20 cellular contexts compared by ENCODE assay signal in genomic region chr3:67093315-67093714, GRCh38.
"Had no signal": no experiment of that assay in that cellular context is flagged by ENCODE, and none has a peak within 500 bp of the region (broad histone marks: within the 10 kb centered on the region; RNA-seq: fewer than 3 reads in every experiment).

No MANE protein-coding gene starts in this region.

- H3K27ac Mint-ChIP-seq: dendritic cell treated with granulocyte-macrophage colony-stimulating factor and Interleukin-4, amounts not matched to agents 40 ng/mL and 50 ng/mL, for 4 days; effector memory CD8-positive, alpha-beta T cell; naive thymus-derived CD4-positive, alpha-beta T cell; nephron progenitor cell; stimulated activated memory B cell treated with anti-CD40 and anti-IgM and Interleukin-4, amounts not matched to agents 10 μg/mL and 1 μg/mL and 100 μg/mL, for 72 hours; stimulated activated naive CD8-positive, alpha-beta T cell treated with anti-CD3 and anti-CD28 coated beads, Interleukin-15, Interleukin-2, amounts not matched to agents 100 ng/mL and 50 ng/mL, for 24 hours had no signal

- H3K9me3 Mint-ChIP-seq: dendritic cell treated with granulocyte-macrophage colony-stimulating factor and Interleukin-4, amounts not matched to agents 40 ng/mL and 50 ng/mL, for 4 days; stimulated activated memory B cell treated with anti-CD40 and anti-IgM and Interleukin-4, amounts not matched to agents 10 μg/mL and 1 μg/mL and 100 μg/mL, for 72 hours had no signal

- H3K4me3 ChIP-seq: esophagus muscularis mucosa, heart left ventricle, spleen, tibial artery, upper lobe of left lung, uterus had no signal

- H3K36me3 Mint-ChIP-seq: stimulated activated memory B cell treated with anti-CD40 and anti-IgM and Interleukin-4, amounts not matched to agents 10 μg/mL and 1 μg/mL and 100 μg/mL, for 72 hours had no signal

- H3K4me3 Mint-ChIP-seq: dendritic cell treated with granulocyte-macrophage colony-stimulating factor and Interleukin-4, amounts not matched to agents 40 ng/mL and 50 ng/mL, for 4 days; effector memory CD8-positive, alpha-beta T cell; naive thymus-derived CD4-positive, alpha-beta T cell; nephron progenitor cell; stimulated activated memory B cell treated with anti-CD40 and anti-IgM and Interleukin-4, amounts not matched to agents 10 μg/mL and 1 μg/mL and 100 μg/mL, for 72 hours; stimulated activated naive CD8-positive, alpha-beta T cell treated with anti-CD3 and anti-CD28 coated beads, Interleukin-15, Interleukin-2, amounts not matched to agents 100 ng/mL and 50 ng/mL, for 24 hours had no signal

- H3K27me3 Mint-ChIP-seq: dendritic cell treated with granulocyte-macrophage colony-stimulating factor and Interleukin-4, amounts not matched to agents 40 ng/mL and 50 ng/mL, for 4 days; stimulated activated memory B cell treated with anti-CD40 and anti-IgM and Interleukin-4, amounts not matched to agents 10 μg/mL and 1 μg/mL and 100 μg/mL, for 72 hours had no signal

- H3K4me1 Mint-ChIP-seq: nephron progenitor cell; stimulated activated memory B cell treated with anti-CD40 and anti-IgM and Interleukin-4, amounts not matched to agents 10 μg/mL and 1 μg/mL and 100 μg/mL, for 72 hours had no signal

- DNase-seq: effector memory CD8-positive, alpha-beta T cell; heart left ventricle; hypothalamus; kidney glomerular epithelial cell; mesendoderm; naive thymus-derived CD4-positive, alpha-beta T cell; nephron progenitor cell; posterior cingulate gyrus; right cardiac atrium; spleen; stimulated activated CD4-positive, alpha-beta T cell treated with anti-CD3 and anti-CD28 coated beads, Interleukin-15, amount 100 ng/mL, for 24 hours; stimulated activated CD4-positive, alpha-beta T cell treated with anti-CD3 and anti-CD28 coated beads, Interleukin-1b, Interleukin-23, amount 100 ng/mL, for 48 hours; stimulated activated CD4-positive, alpha-beta T cell treated with anti-CD3 and anti-CD28 coated beads, Interleukin-4, amount 100 ng/mL, for 24 hours; tibial artery; upper lobe of left lung; uterus had no signal
